9 cellular contexts compared by ENCODE assay signal in genomic region chr9:4301971-4302427, GRCh38. TPM values are rescaled to one million over a fixed set of nuclear protein-coding genes. Genes with fewer than 3 reads are reported as not detected.
DNase-seq lines count a peak whose midpoint lies in the region; ATAC-seq and TF ChIP-seq lines count a peak whose summit lies in the region.
"Had no signal": no experiment of that assay in that cellular context is flagged by ENCODE, and none has a peak within 500 bp of the region (broad histone marks: within the 10 kb centered on the region; RNA-seq: fewer than 3 reads in every experiment).

No MANE protein-coding gene starts in this region.

- no peak for TF ChIP-seq CTCF in mucosa of descending colon (IDR thresholded peaks at IDR 0.05)
- no peak for TF ChIP-seq CTCF in GM20000 (IDR thresholded peaks at IDR 0.05; ENCODE audit: extremely low read depth, missing control alignments)

- no peaks in the 10 kb centered on the region for H3K36me3 ChIP-seq in mucosa of descending colon (ENCODE audit: low read depth)

- no peaks in the 10 kb centered on the region for H3K4me1 ChIP-seq in mucosa of descending colon (ENCODE audit: low read depth)

- ATAC-seq in mucosa of descending colon: no peak
- ATAC-seq in HG03280 (IDR thresholded peaks at IDR 0.05; ENCODE audit: unreplicated experiment): no peak

- intact Hi-C loops in mucosa of descending colon (cut with DNase I, micrococcal nuclease): no loop called here

- peak; percentile 72 for DNase-seq in AG08396 (ENCODE audit: low spot score)
- DNase-seq in LHCN-M2 (ENCODE audit: low read depth): peak; percentile 97
- DNase-seq in dedifferentiated amniotic fluid mesenchymal stem cell (ENCODE audit: extremely low spot score): peak; percentile 76
- DNase-seq in mucosa of descending colon: peak in 2 of 3 donors; percentile 17 to 57
- no peak for DNase-seq in GM20000 (ENCODE audit: low spot score)
- DNase-seq in superior temporal gyrus (ENCODE audit: extremely low spot score): no peak
- no peak for DNase-seq in NCI-H1694 (lab: John Stamatoyannopoulos, UW)
- DNase-seq: Kasumi-1 had no signal

- no peak overlapping the region for H3K4me3 ChIP-seq in mucosa of descending colon

- H3K9me3 ChIP-seq in mucosa of descending colon: no peaks in the 10 kb centered on the region

RNA-seq across cellular contexts. Expression of gene GLIS3, which starts 2.1 kb away (rescaled TPM):
- total RNA-seq in LHCN-M2 (2014; rRNA removed) (7.8 and 8.7 TPM in 2 replicates), mucosa of descending colon (10 to 100 TPM; 14.3 to 25.7 (median 15.8) TPM)
- 3.5 TPM for polyA plus RNA-seq in LHCN-M2 (2012)

Comparison
In these comparisons a context has a peak if more than half of its experiments do, and no peak if none do; other contexts are left out.
1. DNase-seq: peak in AG08396 (single experiment), LHCN-M2 (single experiment), dedifferentiated amniotic fluid mesenchymal stem cell (single experiment) and mucosa of descending colon (2 of 3); none in GM20000 (single experiment), superior temporal gyrus (single experiment) and NCI-H1694 (single experiment).